In the genomic region with DNA sequence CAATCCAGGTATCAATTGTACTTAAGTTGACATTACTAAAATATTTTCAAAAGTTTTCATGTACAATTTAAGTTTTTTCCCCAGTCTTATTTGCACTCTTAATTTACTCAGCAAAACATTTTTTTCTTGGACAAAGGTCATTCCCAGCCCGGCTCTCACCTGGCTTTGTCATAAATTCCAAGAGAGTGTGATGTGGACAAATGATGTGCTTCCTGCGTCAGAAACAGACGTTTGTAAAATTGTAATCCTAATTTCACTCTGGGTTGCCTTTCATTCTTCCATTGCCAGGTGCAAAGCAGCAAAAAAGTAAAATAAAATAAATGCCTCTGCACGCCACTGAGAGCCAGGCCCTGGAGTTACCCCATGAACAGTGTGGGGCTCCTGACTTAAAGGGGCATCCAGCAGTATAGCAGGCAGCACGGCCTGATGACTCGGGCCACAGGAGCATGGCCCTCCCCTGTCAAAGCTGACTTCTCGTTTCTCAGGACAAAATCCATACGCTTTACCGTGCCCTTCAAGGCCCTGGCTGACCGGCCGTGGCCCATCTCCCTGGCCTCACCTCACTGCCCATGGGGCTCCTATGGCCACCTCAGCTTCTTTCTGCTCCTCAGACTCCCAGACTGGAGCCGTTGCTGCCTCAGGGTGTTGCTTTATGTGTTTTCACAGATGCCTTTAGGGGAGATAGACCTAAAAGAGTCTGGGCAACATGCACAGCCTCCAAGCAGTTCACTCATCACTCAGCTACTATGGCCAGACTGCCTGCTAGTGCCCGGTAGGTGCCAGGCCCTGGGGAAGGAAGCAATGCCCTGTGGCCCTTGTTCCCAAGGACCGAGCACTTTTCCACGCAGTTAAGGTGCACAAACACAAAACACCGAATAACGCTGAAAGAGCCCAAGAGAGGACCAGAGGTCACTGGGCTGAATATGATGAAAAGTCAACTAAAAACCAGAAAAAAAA, we compare ENCODE assay signal across 11 cellular contexts. TPM values are rescaled to one million over a fixed set of nuclear protein-coding genes. Genes with fewer than 3 reads are reported as not detected.
DNase-seq lines count a peak whose midpoint lies in the region; ATAC-seq and TF ChIP-seq lines count a peak whose summit lies in the region.
"Had no signal": no experiment of that assay in that cellular context is flagged by ENCODE, and none has a peak within 500 bp of the region (broad histone marks: within the 10 kb centered on the region; RNA-seq: fewer than 3 reads in every experiment).

No MANE protein-coding gene starts in this region.

- H3K23me2 ChIP-seq in H9 (ENCODE audit: insufficient read length, low read depth, low read length, poor library complexity, severe bottlenecking), result no peaks in the 10 kb centered on the region

- H4K20me1 ChIP-seq in H9 (ENCODE audit: control insufficient read depth, insufficient read depth, insufficient read length), result no peaks in the 10 kb centered on the region

- H2BK15ac ChIP-seq in H9 (ENCODE audit: low read depth, low read length) (no peak overlapping the region), neuronal stem cell (ENCODE audit: low read length) (no peak overlapping the region)

- H3K27ac Mint-ChIP-seq in H9, result peak overlapping the region in 1 of 3 experiments; percentile 12; a peak in 1 of 7 replicates
- peak overlapping the region; percentile 99 for H3K27ac Mint-ChIP-seq in activated naive CD8-positive, alpha-beta T cell

- DNase-seq in GM06990 (ENCODE audit: extremely low read depth, insufficient read length), result peak; percentile 47
- peak; percentile 21 for DNase-seq in H9
- DNase-seq in neuronal stem cell (ENCODE audit: low spot score), result no peak
- no peak for DNase-seq in NCI-H2196 (lab: John Stamatoyannopoulos, UW; ENCODE audit: unreplicated experiment)
- no peak for DNase-seq in NCI-H2171 (lab: John Stamatoyannopoulos, UW)
- DNase-seq: NCI-H446 treated with DMSO at 0.1 percent for 48 hours, SW 1271 had no signal

- H4K91ac ChIP-seq in H9 (ENCODE audit: insufficient read length, low read depth, low read length) (no peak overlapping the region), neuronal stem cell (ENCODE audit: low read depth, low read length, poor library complexity) (no peak overlapping the region)

- no peak overlapping the region for H3K14ac ChIP-seq in H9 (ENCODE audit: insufficient read depth, low read length)
- no peak overlapping the region for H3K14ac ChIP-seq in neuronal stem cell (ENCODE audit: low read length)

- H3K9me3 ChIP-seq in H9 (ENCODE audit: control insufficient read depth, low read depth, low read length) (no peaks in the 10 kb centered on the region), neuronal stem cell (replicated peaks in 1 of 2; ENCODE audit: control insufficient read depth in 2 of 2, insufficient read depth in 1 of 2, low read depth in 1 of 2, low read length in 2 of 2) (peaks cover 0 to 2% of the 10 kb centered on the region in 2 donors)

- H3K27ac ChIP-seq in H9 (ENCODE audit: insufficient read length, low read depth, low read length) (no peak overlapping the region), neuronal stem cell (replicated peaks; ENCODE audit: low read length) (no peak overlapping the region)

- H2BK20ac ChIP-seq in H9 (ENCODE audit: low read depth, low read length, poor library complexity, severe bottlenecking), result no peak overlapping the region

- no peak overlapping the region for H3K4me3 Mint-ChIP-seq in H9
- H3K4me3 Mint-ChIP-seq in activated naive CD8-positive, alpha-beta T cell, result peak overlapping the region; percentile 93

- H3K4me3 ChIP-seq in GM06990 (replicated peaks; ENCODE audit: low read depth, low read length) (peak overlapping the region; percentile 80), neuronal stem cell (ENCODE audit: low read length in 2 of 2) (no peak overlapping the region)
- H3K4me3 ChIP-seq: smooth muscle cell had no signal

- H3K4me1 ChIP-seq in H9 (ENCODE audit: insufficient read depth, low read length) (no peaks in the 10 kb centered on the region), neuronal stem cell (ENCODE audit: control insufficient read depth in 2 of 2, insufficient read depth in 1 of 2, low read depth in 1 of 2, low read length in 2 of 2) (no peaks in the 10 kb centered on the region)

- H3K27me3 ChIP-seq in GM06990 (replicated peaks; ENCODE audit: control insufficient read depth, insufficient read depth, low read length) (no peaks in the 10 kb centered on the region), H9 (ENCODE audit: insufficient read depth, low read length) (no peaks in the 10 kb centered on the region), neuronal stem cell (ENCODE audit: control insufficient read depth in 3 of 3, insufficient read depth in 3 of 3, low read depth in 1 of 3, low read length in 3 of 3) (peaks cover 0 to 48% (median 0%) of the 10 kb centered on the region in 3 experiments)

- H3T11ph ChIP-seq in H9 (ENCODE audit: low read length), result no peak overlapping the region

- no peak overlapping the region for H2AFZ ChIP-seq in H9 (ENCODE audit: low read length)
- no peak overlapping the region for H2AFZ ChIP-seq in neuronal stem cell (ENCODE audit: low read length)

- H4K8ac ChIP-seq in H9 (replicated peaks; ENCODE audit: insufficient read length, low read depth, low read length) (no peak overlapping the region), neuronal stem cell (ENCODE audit: low read depth, low read length) (no peak overlapping the region)

- H3K4ac ChIP-seq in H9 (ENCODE audit: low read depth, low read length), result no peak overlapping the region
- H3K4ac ChIP-seq in neuronal stem cell (ENCODE audit: low read length), result no peak overlapping the region

- H3K36me3 ChIP-seq in GM06990 (ENCODE audit: control insufficient read depth, insufficient read depth, low read length) (peaks cover 2% of the 10 kb centered on the region), neuronal stem cell (replicated peaks in 1 of 2; ENCODE audit: control insufficient read depth in 2 of 2, insufficient read depth in 2 of 2, low read length in 2 of 2) (no peaks in the 10 kb centered on the region)

- no peak overlapping the region for H2BK12ac ChIP-seq in H9 (ENCODE audit: insufficient read length, low read depth, low read length)
- peak overlapping the region; percentile 36 for H2BK12ac ChIP-seq in neuronal stem cell (ENCODE audit: low read length)

- TF ChIP-seq CTCF in GM06990 (IDR thresholded peaks at IDR 0.05; ENCODE audit: insufficient read depth, low read length, poor library complexity, severe bottlenecking), result no peak
- TF ChIP-seq CTCF in H9 (conservative IDR thresholded peaks at IDR 0.05), result no peak

- H3K79me2 ChIP-seq in H9 (ENCODE audit: insufficient read depth, low read length), result no peaks in the 10 kb centered on the region

- ATAC-seq in GM18873 (IDR thresholded peaks at IDR 0.05; ENCODE audit: low FRiP score, unreplicated experiment) (no peak), GM18498 (IDR thresholded peaks at IDR 0.05; ENCODE audit: unreplicated experiment) (no peak)

- H3K9ac ChIP-seq in H9 (ENCODE audit: extremely low read depth, insufficient read length, low read length) (no peak overlapping the region), neuronal stem cell (ENCODE audit: low read depth, low read length, poor library complexity) (no peak overlapping the region)

- H3K27me3 Mint-ChIP-seq in H9 (ENCODE audit: low read depth), result peaks cover 40% of the 10 kb centered on the region
- no peaks in the 10 kb centered on the region for H3K27me3 Mint-ChIP-seq in activated naive CD8-positive, alpha-beta T cell

- no peak overlapping the region for H3K56ac ChIP-seq in H9 (ENCODE audit: insufficient read length, low read depth, low read length)

- no peaks in the 10 kb centered on the region; a peak in 1 of 7 replicates for H3K36me3 Mint-ChIP-seq in H9 (ENCODE audit: insufficient read depth in 1 of 3, low read depth in 3 of 3)
- H3K36me3 Mint-ChIP-seq in activated naive CD8-positive, alpha-beta T cell, result no peaks in the 10 kb centered on the region

- no peak overlapping the region for H4K5ac ChIP-seq in H9 (ENCODE audit: insufficient read length, low read depth, low read length)

- H3K23ac ChIP-seq in H9 (ENCODE audit: insufficient read length, low read depth, low read length) (no peak overlapping the region), neuronal stem cell (ENCODE audit: low read depth, low read length, poor library complexity) (no peak overlapping the region)

- H3K18ac ChIP-seq in H9 (ENCODE audit: insufficient read length, low read depth, low read length), result no peak overlapping the region
- H3K18ac ChIP-seq in neuronal stem cell (ENCODE audit: low read length), result no peak overlapping the region

- H3K4me1 Mint-ChIP-seq in H9, result peaks cover 2 to 5% of the 10 kb centered on the region in 2 experiments; a peak in 2 of 4 replicates
- peaks cover 73% of the 10 kb centered on the region for H3K4me1 Mint-ChIP-seq in activated naive CD8-positive, alpha-beta T cell (ENCODE audit: low read depth)

- H2BK5ac ChIP-seq in H9 (ENCODE audit: insufficient read length, low read length), result no peak overlapping the region
- no peak overlapping the region for H2BK5ac ChIP-seq in neuronal stem cell (ENCODE audit: low read length)

- H2AK5ac ChIP-seq in H9 (ENCODE audit: insufficient read length, low read length) (no peak overlapping the region), neuronal stem cell (ENCODE audit: low read depth, low read length) (peak overlapping the region; percentile 10)

- H3K79me1 ChIP-seq in H9 (ENCODE audit: insufficient read depth, low read depth, low read length, poor library complexity, severe bottlenecking), result no peaks in the 10 kb centered on the region
- H3K79me1 ChIP-seq in neuronal stem cell (ENCODE audit: low read depth, low read length), result no peaks in the 10 kb centered on the region

- no peak overlapping the region for H2BK120ac ChIP-seq in H9 (ENCODE audit: low read depth, low read length, poor library complexity, severe bottlenecking)
- no peak overlapping the region for H2BK120ac ChIP-seq in neuronal stem cell (ENCODE audit: low read depth, low read length)

- WGBS in H9 (ENCODE audit: extremely low coverage, insufficient read length, low lambda C conversion rate), result no CpG with 5 or more reads among the region's 17 CpGs
- WGBS in neuronal stem cell (ENCODE audit: extremely low coverage in 2 of 2, insufficient read length in 2 of 2, insufficient replicate concordance in 1 of 2), 2 donors, result no CpG with 5 or more reads among the region's 17 CpGs

- H3K4me2 ChIP-seq in H9 (ENCODE audit: insufficient read depth, insufficient read length, low read length), result no peak overlapping the region
- no peak overlapping the region for H3K4me2 ChIP-seq in neuronal stem cell (ENCODE audit: insufficient read depth, low read length, poor library complexity, severe bottlenecking)
- H3K4me2 ChIP-seq: smooth muscle cell had no signal

- H3K9me3 Mint-ChIP-seq in H9, result peaks cover 5 to 7% of the 10 kb centered on the region in 2 experiments; a peak in 2 of 5 replicates
- no peaks in the 10 kb centered on the region for H3K9me3 Mint-ChIP-seq in activated naive CD8-positive, alpha-beta T cell (ENCODE audit: low read depth)

RNA-seq across cellular contexts. Expression of gene TMEM185B, which starts 7.6 kb away (rescaled TPM):
- 28.4 and 29.0 TPM in 2 replicates for total RNA-seq in H9 (2021)
- polyA plus RNA-seq in neuronal stem cell (2013, experiment 1 of 2), result 14.5 TPM
- polyA plus RNA-seq in neuronal stem cell (2013, experiment 2 of 2), result 14.5 TPM

RNA-seq across cellular contexts. Expression of gene RALB, which starts 21.9 kb away (rescaled TPM):
- total RNA-seq in H9 (2021), result 24.6 and 27.1 TPM in 2 replicates
- 43.4 TPM for polyA plus RNA-seq in neuronal stem cell (2013, experiment 1 of 2)
- 44.2 TPM for polyA plus RNA-seq in neuronal stem cell (2013, experiment 2 of 2)

Comparison
In these comparisons a context has a peak if more than half of its experiments do, and no peak if none do; other contexts are left out.
1. DNase-seq: peak in GM06990 (single experiment) and H9 (single experiment); none in neuronal stem cell (single experiment), NCI-H2196 (single experiment) and NCI-H2171 (single experiment).